Comparison of ENCODE assay signal across 9 cellular contexts in the genomic region with DNA sequence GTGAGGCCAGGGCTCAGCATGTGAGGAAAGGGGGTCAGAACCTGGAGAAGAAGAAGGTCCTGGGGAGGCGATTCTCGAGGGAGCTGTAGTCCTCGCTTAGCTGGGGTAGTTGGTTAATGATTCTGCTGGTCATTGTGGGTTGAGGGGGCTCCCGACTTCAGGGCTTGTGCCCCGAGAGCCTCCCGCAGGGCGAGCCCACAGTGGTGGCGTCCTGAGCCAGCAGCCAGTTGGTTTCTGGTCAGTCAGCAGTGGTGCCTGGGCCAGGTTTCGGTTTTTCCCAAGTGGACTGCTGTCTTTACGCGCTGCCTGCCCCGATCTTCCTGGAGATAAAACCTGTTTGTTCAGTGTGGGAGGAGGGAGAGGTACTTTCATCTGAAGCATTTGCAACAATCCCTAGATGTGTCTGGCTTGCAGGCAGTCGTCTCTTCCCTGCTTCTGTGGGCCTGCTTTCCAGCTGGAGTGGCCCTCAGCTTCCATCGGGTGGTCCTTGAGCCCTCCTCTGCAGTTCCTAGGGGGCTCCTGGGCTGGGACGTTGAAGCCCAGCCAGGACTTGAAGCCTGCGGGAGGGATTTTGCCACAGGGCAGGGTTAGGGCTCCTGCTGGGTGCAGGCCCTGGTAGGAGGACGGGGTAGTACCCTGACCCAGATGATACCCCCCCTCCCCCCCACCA. TPM values are rescaled to one million over a fixed set of nuclear protein-coding genes. Genes with fewer than 3 reads are reported as not detected.
DNase-seq lines count a peak whose midpoint lies in the region; ATAC-seq and TF ChIP-seq lines count a peak whose summit lies in the region.
"Had no signal": no experiment of that assay in that cellular context is flagged by ENCODE, and none has a peak within 500 bp of the region (broad histone marks: within the 10 kb centered on the region; RNA-seq: fewer than 3 reads in every experiment).

No MANE protein-coding gene starts in this region.

- peaks cover 0 to 53% (median 1%) of the 10 kb centered on the region in 3 donors for H3K36me3 Mint-ChIP-seq in CD8-positive, alpha-beta memory T cell

- H3K27me3 Mint-ChIP-seq in CD8-positive, alpha-beta memory T cell = peaks cover 0 to 4% of the 10 kb centered on the region in 2 donors

- no peak overlapping the region for H3K14ac ChIP-seq in neuronal stem cell (ENCODE audit: low read length)

- H3K18ac ChIP-seq in neuronal stem cell (ENCODE audit: low read length) = no peak overlapping the region

- H3K4me1 ChIP-seq in CD8-positive, alpha-beta memory T cell (ENCODE audit: insufficient read depth, low read length) = peaks cover 61% of the 10 kb centered on the region
- H3K4me1 ChIP-seq in NT2/D1 (ENCODE audit: insufficient read depth, insufficient read length) (peaks cover 46% of the 10 kb centered on the region), neuronal stem cell (ENCODE audit: control insufficient read depth in 2 of 2, insufficient read depth in 1 of 2, low read depth in 1 of 2, low read length in 2 of 2) (peaks cover 18 to 32% of the 10 kb centered on the region in 2 donors)

- H3K9me3 ChIP-seq in CD8-positive, alpha-beta memory T cell (ENCODE audit: low read length) = no peaks in the 10 kb centered on the region
- H3K9me3 ChIP-seq in NT2/D1 (ENCODE audit: insufficient read depth, low read length) = no peaks in the 10 kb centered on the region
- H3K9me3 ChIP-seq in neuronal stem cell (replicated peaks in 1 of 2; ENCODE audit: control insufficient read depth in 2 of 2, insufficient read depth in 1 of 2, low read depth in 1 of 2, low read length in 2 of 2) = no peaks in the 10 kb centered on the region

- peak overlapping the region; percentile 54 for H3K27ac ChIP-seq in CD8-positive, alpha-beta memory T cell (ENCODE audit: low read depth, low read length)
- H3K27ac ChIP-seq in neuronal stem cell (replicated peaks; ENCODE audit: low read length) = no peak overlapping the region

- H4K8ac ChIP-seq in neuronal stem cell (ENCODE audit: low read depth, low read length) = no peak overlapping the region

- no peaks in the 10 kb centered on the region for H3K27me3 ChIP-seq in CD8-positive, alpha-beta memory T cell (ENCODE audit: insufficient read depth, low read length, poor library complexity, severe bottlenecking)
- no peaks in the 10 kb centered on the region for H3K27me3 ChIP-seq in NT2/D1 (ENCODE audit: insufficient read depth, insufficient read length)
- H3K27me3 ChIP-seq in neuronal stem cell (ENCODE audit: control insufficient read depth in 3 of 3, insufficient read depth in 3 of 3, low read depth in 1 of 3, low read length in 3 of 3) = no peaks in the 10 kb centered on the region

- H2BK5ac ChIP-seq in neuronal stem cell (ENCODE audit: low read length) = no peak overlapping the region

- peak overlapping the region; percentile 62 for H3K9ac ChIP-seq in NT2/D1 (ENCODE audit: insufficient read length, low read depth)
- peak overlapping the region; percentile 12 for H3K9ac ChIP-seq in neuronal stem cell (ENCODE audit: low read depth, low read length, poor library complexity)

- no peaks in the 10 kb centered on the region for H3K9me3 Mint-ChIP-seq in CD8-positive, alpha-beta memory T cell

- peaks cover 25% of the 10 kb centered on the region for H3K79me1 ChIP-seq in neuronal stem cell (ENCODE audit: low read depth, low read length)

- H2BK12ac ChIP-seq in neuronal stem cell (ENCODE audit: low read length) = no peak overlapping the region

- peak overlapping the region; percentile 41 for H3K4me3 ChIP-seq in CD8-positive, alpha-beta memory T cell (ENCODE audit: low read length)
- H3K4me3 ChIP-seq in NT2/D1 (ENCODE audit: insufficient read length, low read depth) (peak overlapping the region; percentile 30), epithelial cell of esophagus (ENCODE audit: low read length) (peak overlapping the region; percentile 54), neuronal stem cell (ENCODE audit: low read length in 2 of 2) (peak overlapping the region in 1 of 2 donors; percentile 11)

- no peak overlapping the region for H2BK15ac ChIP-seq in neuronal stem cell (ENCODE audit: low read length)

- peaks cover 51 to 59% (median 52%) of the 10 kb centered on the region in 3 donors for H3K4me1 Mint-ChIP-seq in CD8-positive, alpha-beta memory T cell

- TF ChIP-seq CTCF in epithelial cell of esophagus (IDR thresholded peaks at IDR 0.05; ENCODE audit: insufficient read depth, low read depth, low read length, missing control alignments) = no peak

- no peak overlapping the region for H4K91ac ChIP-seq in neuronal stem cell (ENCODE audit: low read depth, low read length, poor library complexity)

- POLR2A ChIA-PET in CD8-positive, alpha-beta memory T cell (lab: Charles Lee) = no interaction called here

- no peak overlapping the region for H3K4me2 ChIP-seq in neuronal stem cell (ENCODE audit: insufficient read depth, low read length, poor library complexity, severe bottlenecking)

- no CpG with 5 or more reads among the region's 17 CpGs for WGBS in neuronal stem cell (ENCODE audit: extremely low coverage in 2 of 2, insufficient read length in 2 of 2, insufficient replicate concordance in 1 of 2), 2 donors

- H3K23ac ChIP-seq in neuronal stem cell (ENCODE audit: low read depth, low read length, poor library complexity) = no peak overlapping the region

- H2BK120ac ChIP-seq in neuronal stem cell (ENCODE audit: low read depth, low read length) = no peak overlapping the region

- H3K4ac ChIP-seq in neuronal stem cell (ENCODE audit: low read length) = no peak overlapping the region

- peaks cover 36% of the 10 kb centered on the region for H3K36me3 ChIP-seq in CD8-positive, alpha-beta memory T cell (ENCODE audit: insufficient read depth, low read length)
- H3K36me3 ChIP-seq in NT2/D1 (ENCODE audit: insufficient read depth, insufficient read length, low read length) (peaks cover 74% of the 10 kb centered on the region), neuronal stem cell (replicated peaks in 1 of 2; ENCODE audit: control insufficient read depth in 2 of 2, insufficient read depth in 2 of 2, low read length in 2 of 2) (peaks cover 47 to 74% of the 10 kb centered on the region in 2 donors)

- H2AK5ac ChIP-seq in neuronal stem cell (ENCODE audit: low read depth, low read length) = no peak overlapping the region

- H3K27ac Mint-ChIP-seq in CD8-positive, alpha-beta memory T cell = peak overlapping the region; percentile 56 to 96 (median 92)

- ATAC-seq in GM19351 (IDR thresholded peaks at IDR 0.05; ENCODE audit: unreplicated experiment) = no peak

- peak overlapping the region; percentile 85 to 93 (median 89) for H3K4me3 Mint-ChIP-seq in CD8-positive, alpha-beta memory T cell

- no peak overlapping the region for H2AFZ ChIP-seq in neuronal stem cell (ENCODE audit: low read length)

- no peak for DNase-seq in CD8-positive, alpha-beta memory T cell
- DNase-seq in NT2/D1 (ENCODE audit: low read depth, low spot score) (no peak), epithelial cell of esophagus (ENCODE audit: low read depth) (peak; percentile 85), neuronal stem cell (ENCODE audit: low spot score) (no peak), COLO829 (ENCODE audit: low spot score) (no peak), D341Med (ENCODE audit: low spot score) (no peak)
- no peak for DNase-seq in stimulated activated CD4-positive, alpha-beta T cell treated with anti-CD3 and anti-CD28 coated beads, Interleukin-4, amount 100 ng/mL, for 4 hours
- DNase-seq: activated gamma-delta T cell had no signal

- CTCF ChIA-PET in CD8-positive, alpha-beta memory T cell (lab: Charles Lee) = interaction anchor here (0.8 kb wide), 1 partner anchor 63 kb away, joined by 3 read pairs; no protein-coding TSS in a partner anchor

RNA-seq across cellular contexts. Expression of gene PTBP1, which starts 3.2 kb away (rescaled TPM):
- total RNA-seq in CD8-positive, alpha-beta memory T cell = 100 to 1,000 TPM; 969 to 978 TPM
- 177 TPM for polyA plus RNA-seq in CD8-positive, alpha-beta memory T cell
- polyA plus RNA-seq in neuronal stem cell (2013, experiment 1 of 2) = 412 TPM
- polyA plus RNA-seq in neuronal stem cell (2013, experiment 2 of 2) = 415 TPM

RNA-seq across cellular contexts. Expression of gene PLPPR3, which starts 21.3 kb away (rescaled TPM):
- total RNA-seq in CD8-positive, alpha-beta memory T cell = not detected
- polyA plus RNA-seq in CD8-positive, alpha-beta memory T cell = not detected
- 56.3 TPM for polyA plus RNA-seq in neuronal stem cell (2013, experiment 1 of 2)
- polyA plus RNA-seq in neuronal stem cell (2013, experiment 2 of 2) = 54.0 TPM

RNA-seq across cellular contexts. Expression of gene AZU1, which starts 27.1 kb away (rescaled TPM):
- total RNA-seq in CD8-positive, alpha-beta memory T cell = not detected
- not detected for polyA plus RNA-seq in CD8-positive, alpha-beta memory T cell
- polyA plus RNA-seq in neuronal stem cell (2013, experiment 1 of 2) = 1.2 TPM
- polyA plus RNA-seq in neuronal stem cell (2013, experiment 2 of 2) = 1.3 TPM

RNA-seq across cellular contexts. Expression of gene PRTN3, which starts 40.3 kb away (rescaled TPM):
- not detected for total RNA-seq in CD8-positive, alpha-beta memory T cell
- polyA plus RNA-seq in CD8-positive, alpha-beta memory T cell = not detected
- 1.9 TPM for polyA plus RNA-seq in neuronal stem cell (2013, experiment 1 of 2)
- polyA plus RNA-seq in neuronal stem cell (2013, experiment 2 of 2) = 1.9 TPM

RNA-seq across cellular contexts. Expression of gene MISP, which starts 49.6 kb away (rescaled TPM):
- total RNA-seq in CD8-positive, alpha-beta memory T cell = not detected
- polyA plus RNA-seq in CD8-positive, alpha-beta memory T cell = not detected
- polyA plus RNA-seq in neuronal stem cell (2013, experiment 1 of 2) = 0.11 TPM
- polyA plus RNA-seq in neuronal stem cell (2013, experiment 2 of 2) = 0.07 TPM
